8 cellular contexts compared by ENCODE assay signal in genomic region chr4:104966349-104967033, GRCh38.
DNase-seq lines count a peak whose midpoint lies in the region; ATAC-seq and TF ChIP-seq lines count a peak whose summit lies in the region.

No MANE protein-coding gene starts in this region.

- peaks cover 5% of the 10 kb centered on the region for H3K27me3 Mint-ChIP-seq in activated CD4-positive, alpha-beta T cell treated with anti-CD3 and anti-CD28 coated beads, Interleukin-2, amount 10 ng/mL, durations not matched to agents 7 days and 5 days
- H3K27me3 Mint-ChIP-seq in HFFc6 (ENCODE audit: insufficient read depth) = peaks cover 1% of the 10 kb centered on the region; the same call in 1 of the 2 replicates

- TF ChIP-seq CTCF in HFFc6 (IDR thresholded peaks at IDR 0.05) = no peak

- POLR2A ChIA-PET in activated CD4-positive, alpha-beta T cell treated with anti-CD3 and anti-CD28 coated beads, Interleukin-2, amount 10 ng/mL, durations not matched to agents 7 days and 5 days (lab: Charles Lee) = no interaction called here

- peaks cover 4% of the 10 kb centered on the region for H3K36me3 Mint-ChIP-seq in activated CD4-positive, alpha-beta T cell treated with anti-CD3 and anti-CD28 coated beads, Interleukin-2, amount 10 ng/mL, durations not matched to agents 7 days and 5 days (ENCODE audit: low read depth)
- no peaks in the 10 kb centered on the region for H3K36me3 Mint-ChIP-seq in HFFc6 (ENCODE audit: low read depth)

- ATAC-seq in GM19397 (IDR thresholded peaks at IDR 0.05; ENCODE audit: unreplicated experiment) = peak; percentile 97
- ATAC-seq in HG03378 (IDR thresholded peaks at IDR 0.05; ENCODE audit: unreplicated experiment) = peak; percentile 98

- peak overlapping the region; percentile 96 for H3K27ac Mint-ChIP-seq in activated CD4-positive, alpha-beta T cell treated with anti-CD3 and anti-CD28 coated beads, Interleukin-2, amount 10 ng/mL, durations not matched to agents 7 days and 5 days
- no peak overlapping the region for H3K27ac Mint-ChIP-seq in HFFc6

- peaks cover 16% of the 10 kb centered on the region for H3K4me1 Mint-ChIP-seq in activated CD4-positive, alpha-beta T cell treated with anti-CD3 and anti-CD28 coated beads, Interleukin-2, amount 10 ng/mL, durations not matched to agents 7 days and 5 days
- no peaks in the 10 kb centered on the region for H3K4me1 Mint-ChIP-seq in HFFc6 (ENCODE audit: low read depth)

- DNase-seq in GF-D8 (lab: John Stamatoyannopoulos, UW) = peak; percentile 74
- peak; percentile 58 for DNase-seq in activated CD4-positive, alpha-beta T cell treated with anti-CD3 and anti-CD28 coated beads, Interleukin-2, amount 10 ng/mL, durations not matched to agents 7 days and 5 days
- peak; percentile 29 for DNase-seq in midbrain (lab: John Stamatoyannopoulos, UW)
- no peak for DNase-seq in HFFc6
- DNase-seq in NCI-H1105 treated with DMSO at 0.1 percent for 48 hours (lab: John Stamatoyannopoulos, UW) = no peak
- no peak for DNase-seq in iPS-NIHi7 (ENCODE audit: extremely low spot score)

- H3K4me3 Mint-ChIP-seq in activated CD4-positive, alpha-beta T cell treated with anti-CD3 and anti-CD28 coated beads, Interleukin-2, amount 10 ng/mL, durations not matched to agents 7 days and 5 days = peak overlapping the region; percentile 60
- no peak overlapping the region for H3K4me3 Mint-ChIP-seq in HFFc6

- H3K9me3 Mint-ChIP-seq in activated CD4-positive, alpha-beta T cell treated with anti-CD3 and anti-CD28 coated beads, Interleukin-2, amount 10 ng/mL, durations not matched to agents 7 days and 5 days = peaks cover 12% of the 10 kb centered on the region
- peaks cover 24% of the 10 kb centered on the region for H3K9me3 Mint-ChIP-seq in HFFc6

- CTCF ChIA-PET in activated CD4-positive, alpha-beta T cell treated with anti-CD3 and anti-CD28 coated beads, Interleukin-2, amount 10 ng/mL, durations not matched to agents 7 days and 5 days (lab: Charles Lee) = interaction anchor here (0.9 kb wide), 1 partner anchor 11 kb away, joined by 3 read pairs; no protein-coding TSS in a partner anchor

Comparison
In these comparisons a context has a peak if more than half of its experiments do, and no peak if none do; other contexts are left out.
1. DNase-seq: peak in GF-D8 (single experiment), activated CD4-positive, alpha-beta T cell treated with anti-CD3 and anti-CD28 coated beads, Interleukin-2, amount 10 ng/mL, durations not matched to agents 7 days and 5 days (single experiment) and midbrain (single experiment); none in HFFc6 (single experiment), NCI-H1105 treated with DMSO at 0.1 percent for 48 hours (single experiment) and iPS-NIHi7 (single experiment).